8 cellular contexts compared by ENCODE assay signal in the genomic region with DNA sequence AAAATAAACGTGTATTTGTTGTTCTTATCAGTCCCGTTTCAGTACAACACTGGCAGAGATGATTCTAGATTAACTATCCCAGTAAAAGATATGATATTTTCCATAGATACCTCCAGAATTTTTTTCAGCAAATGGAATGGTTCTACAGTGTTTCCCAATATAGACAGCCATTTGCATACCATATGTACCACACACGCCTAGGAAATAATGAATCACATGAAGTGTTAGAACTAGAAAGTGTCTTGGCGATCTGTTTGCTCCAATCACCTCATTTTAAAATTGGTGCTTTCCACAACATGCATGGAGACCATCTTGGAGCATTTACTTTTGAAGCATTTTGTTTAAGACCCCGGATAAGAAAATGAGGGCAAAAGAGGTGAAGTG. TPM values are rescaled to one million over a fixed set of nuclear protein-coding genes. Genes with fewer than 3 reads are reported as not detected.
DNase-seq lines count a peak whose midpoint lies in the region; ATAC-seq and TF ChIP-seq lines count a peak whose summit lies in the region.

No MANE protein-coding gene starts in this region.

- H3K27me3 ChIP-seq in sigmoid colon, result peaks cover 3 to 58% (median 28%) of the 10 kb centered on the region in 3 donors

- no peaks in the 10 kb centered on the region for H3K9me3 ChIP-seq in sigmoid colon

- ATAC-seq in omental fat pad (ENCODE audit: low FRiP score), result no peak
- ATAC-seq in GM21447 (IDR thresholded peaks at IDR 0.05; ENCODE audit: unreplicated experiment), result no peak
- ATAC-seq in GM19397 (IDR thresholded peaks at IDR 0.05; ENCODE audit: unreplicated experiment), result no peak

- 36 to 38% methylated on average over 5 of the region's 5 CpGs for WGBS in sigmoid colon, 2 donors

- peaks cover 0 to 27% (median 22%) of the 10 kb centered on the region in 4 donors for H3K4me1 ChIP-seq in sigmoid colon

- no peak for TF ChIP-seq POLR2A in sigmoid colon (IDR thresholded peaks at IDR 0.05)

- H3K27ac ChIP-seq in sigmoid colon, result peak overlapping the region in 3 of 4 donors; percentile 38 to 49 (median 43)

- DNase-seq in RKO (ENCODE audit: low spot score), result peak; percentile 32
- DNase-seq in epithelial cell of proximal tubule (ENCODE audit: low read depth), result no peak
- DNase-seq in sigmoid colon, result no peak
- DNase-seq in C1 segment of cervical spinal cord (lab: John Stamatoyannopoulos, UW), result no peak
- DNase-seq in omental fat pad (ENCODE audit: low spot score), result no peak

- H3K4me3 ChIP-seq in GM12875 (ENCODE audit: low read depth, low read length), result peak overlapping the region; percentile 33
- peak overlapping the region; percentile 48 for H3K4me3 ChIP-seq in epithelial cell of proximal tubule (ENCODE audit: low read depth, low read length)
- H3K4me3 ChIP-seq in sigmoid colon, result peak overlapping the region in 3 of 4 donors; percentile 48 to 57 (median 56)

- TF ChIP-seq CTCF in GM12875 (IDR thresholded peaks at IDR 0.05; ENCODE audit: borderline replicate concordance, insufficient read depth, low read depth, low read length) (no peak), epithelial cell of proximal tubule (conservative IDR thresholded peaks at IDR 0.05; ENCODE audit: low read depth, low read length) (no peak), sigmoid colon (IDR thresholded peaks at IDR 0.05) (no peak), omental fat pad (IDR thresholded peaks at IDR 0.05) (no peak)

- no peaks in the 10 kb centered on the region for H3K36me3 ChIP-seq in sigmoid colon

- TF ChIP-seq EP300 in sigmoid colon (IDR thresholded peaks at IDR 0.05), result no peak

- intact Hi-C loops in sigmoid colon (cut with DNase I), result no loop called here

RNA-seq across cellular contexts. Expression of gene C2CD4A, which starts 2.0 kb away (rescaled TPM):
- total RNA-seq in epithelial cell of proximal tubule (0.07 and 0.35 TPM in 2 replicates), sigmoid colon (under 1 TPM in 1 of 4 donors, not detected in 3; 0.27 TPM), omental fat pad (under 1 TPM in 2 of 4 donors, not detected in 2; 0.09 to 0.60 TPM)
- polyA plus RNA-seq in sigmoid colon, result 1 to 10 TPM in 1 of 3 donors, under 1 TPM in 2; under 0.01 to 2.2 (median 0.23) TPM

RNA-seq across cellular contexts. Expression of gene VPS13C, which starts 8.5 kb away (rescaled TPM):
- total RNA-seq in epithelial cell of proximal tubule (14.7 and 30.2 TPM in 2 replicates), sigmoid colon (100 to 1,000 TPM in 2 of 4 donors, 10 to 100 TPM in 2; 71.5 to 112 (median 94.4) TPM), omental fat pad (100 to 1,000 TPM in 1 of 4 donors, 10 to 100 TPM in 3; 61.6 to 144 (median 75.8) TPM)
- polyA plus RNA-seq in sigmoid colon, result 10 to 100 TPM in 1 of 3 donors, 1 to 10 TPM in 2; 2.1 to 18.2 (median 6.6) TPM
